Comparison of ENCODE assay signal across 8 cellular contexts in the genomic region with DNA sequence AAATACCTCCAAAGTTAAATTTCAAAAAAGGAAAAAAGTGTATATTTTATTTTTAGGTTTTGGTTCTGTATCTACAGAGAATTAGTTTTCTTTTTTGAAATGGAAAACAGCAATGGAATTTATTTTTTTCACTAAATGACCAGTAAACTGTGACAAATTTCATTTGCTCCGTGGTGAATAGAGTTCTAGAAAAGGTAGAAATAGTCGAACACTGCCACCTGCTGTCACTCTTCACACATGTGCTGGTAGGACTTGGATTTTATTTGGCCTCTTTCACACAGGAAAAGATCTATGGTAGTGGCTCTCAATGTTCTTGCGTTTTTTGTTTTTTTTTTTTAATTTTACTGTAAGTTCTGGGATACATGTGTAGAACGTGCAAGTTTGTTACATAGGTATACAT.
DNase-seq lines count a peak whose midpoint lies in the region; ATAC-seq, FAIRE-seq and TF ChIP-seq lines count a peak whose summit lies in the region.

No MANE protein-coding gene starts in this region.

- H3K27ac Mint-ChIP-seq in CD4-positive, CD25-positive, alpha-beta regulatory T cell: no peak overlapping the region
- no peak overlapping the region for H3K27ac Mint-ChIP-seq in naive thymus-derived CD4-positive, alpha-beta T cell

- H4K5ac ChIP-seq in IMR-90 (ENCODE audit: low read depth, low read length): no peak overlapping the region

- H3K4me1 ChIP-seq in CD4-positive, CD25-positive, alpha-beta regulatory T cell (ENCODE audit: control insufficient read depth, insufficient read depth, low read length, poor library complexity, severe bottlenecking): no peaks in the 10 kb centered on the region
- peaks cover 12% of the 10 kb centered on the region for H3K4me1 ChIP-seq in IMR-90 (ENCODE audit: control insufficient read depth, insufficient read depth, low read length)
- H3K4me1 ChIP-seq in naive thymus-derived CD4-positive, alpha-beta T cell (ENCODE audit: control insufficient read depth in 2 of 2, insufficient read depth in 2 of 2, low read length in 2 of 2): no peaks in the 10 kb centered on the region

- dilution Hi-C loops in IMR-90 (cut with HindIII; ENCODE audit: low sequenced_read_pairs, unreplicated experiment): no loop called here

- ATAC-seq in CD4-positive, CD25-positive, alpha-beta regulatory T cell (ENCODE audit: low read depth in 2 of 2): no peak
- peak; percentile 82 for ATAC-seq in GM18867 (IDR thresholded peaks at IDR 0.05; ENCODE audit: unreplicated experiment)
- peak; percentile 33; the same call in 1 of the 2 replicates for ATAC-seq in IMR-90 (ENCODE audit: low read depth)
- no peak for ATAC-seq in naive thymus-derived CD4-positive, alpha-beta T cell
- no peak for ATAC-seq in omental fat pad (ENCODE audit: low FRiP score)

- no peaks in the 10 kb centered on the region for H3K27me3 Mint-ChIP-seq in CD4-positive, CD25-positive, alpha-beta regulatory T cell
- peaks cover 0 to 6% (median 0%) of the 10 kb centered on the region in 5 donors for H3K27me3 Mint-ChIP-seq in naive thymus-derived CD4-positive, alpha-beta T cell

- no peak overlapping the region for H2BK5ac ChIP-seq in IMR-90 (ENCODE audit: low read depth, low read length, poor library complexity, severe bottlenecking)

- no peak overlapping the region for H3K27ac ChIP-seq in CD4-positive, CD25-positive, alpha-beta regulatory T cell (ENCODE audit: insufficient read depth, low read length, poor library complexity, severe bottlenecking)
- no peak overlapping the region for H3K27ac ChIP-seq in IMR-90 (ENCODE audit: insufficient read depth, low read length)
- no peak overlapping the region for H3K27ac ChIP-seq in naive thymus-derived CD4-positive, alpha-beta T cell (ENCODE audit: low read depth, low read length)

- H2BK120ac ChIP-seq in IMR-90 (ENCODE audit: low read depth, low read length): no peak overlapping the region

- FAIRE-seq in endometrium (lab: Jason Lieb, UNC): peak; percentile 94

- H2AK9ac ChIP-seq in IMR-90 (replicated peaks; ENCODE audit: low read depth, low read length, poor library complexity): no peak overlapping the region

- H4K8ac ChIP-seq in IMR-90 (ENCODE audit: low read depth in 2 of 2, low read length in 2 of 2): no peak overlapping the region

- no peaks in the 10 kb centered on the region for H3K36me3 Mint-ChIP-seq in CD4-positive, CD25-positive, alpha-beta regulatory T cell
- H3K36me3 Mint-ChIP-seq in naive thymus-derived CD4-positive, alpha-beta T cell: no peaks in the 10 kb centered on the region

- no peak overlapping the region for H2AFZ ChIP-seq in IMR-90 (replicated peaks; ENCODE audit: low read length, poor library complexity)

- no peak overlapping the region for H2BK20ac ChIP-seq in IMR-90 (ENCODE audit: low read depth, low read length)

- H2BK15ac ChIP-seq in IMR-90 (ENCODE audit: low read depth, low read length): no peak overlapping the region

- no peak for TF ChIP-seq POLR2A in IMR-90 (IDR thresholded peaks at IDR 0.05; ENCODE audit: low read depth, low read length)

- no peak overlapping the region for H3K9ac ChIP-seq in IMR-90 (ENCODE audit: low read depth, low read length)

- no peaks in the 10 kb centered on the region for H3K36me3 ChIP-seq in CD4-positive, CD25-positive, alpha-beta regulatory T cell (ENCODE audit: control insufficient read depth, insufficient read depth, low read length)
- H3K36me3 ChIP-seq in IMR-90 (ENCODE audit: control insufficient read depth, insufficient read depth, low read length): no peaks in the 10 kb centered on the region
- H3K36me3 ChIP-seq in naive thymus-derived CD4-positive, alpha-beta T cell (ENCODE audit: control insufficient read depth in 2 of 3, insufficient read depth in 3 of 3, low read length in 3 of 3): no peaks in the 10 kb centered on the region

- H3K79me1 ChIP-seq in IMR-90 (ENCODE audit: low read depth in 1 of 2, low read length in 2 of 2): no peaks in the 10 kb centered on the region

- H3K4ac ChIP-seq in IMR-90 (ENCODE audit: low read depth, low read length): no peak overlapping the region

- H3K4me3 ChIP-seq in CD4-positive, CD25-positive, alpha-beta regulatory T cell (ENCODE audit: low read depth, low read length): no peak overlapping the region
- no peak overlapping the region for H3K4me3 ChIP-seq in IMR-90 (ENCODE audit: insufficient read depth, low read depth, low read length)
- H3K4me3 ChIP-seq in naive thymus-derived CD4-positive, alpha-beta T cell (ENCODE audit: low read length): no peak overlapping the region

- H3K18ac ChIP-seq in IMR-90 (ENCODE audit: low read depth, low read length): no peak overlapping the region

- no peaks in the 10 kb centered on the region for H3K9me3 ChIP-seq in CD4-positive, CD25-positive, alpha-beta regulatory T cell (ENCODE audit: control insufficient read depth in 2 of 2, low read length in 2 of 2)
- peaks cover 1% of the 10 kb centered on the region; the same call in 1 of the 2 replicates for H3K9me3 ChIP-seq in IMR-90 (ENCODE audit: control insufficient read depth, insufficient read depth, low read length)
- H3K9me3 ChIP-seq in naive thymus-derived CD4-positive, alpha-beta T cell (ENCODE audit: control insufficient read depth in 2 of 3, low read length in 3 of 3): no peaks in the 10 kb centered on the region

- no TSS peak for BruUV-seq in IMR-90 (replicated peaks; lab: Mats Ljungman, UMichigan)

- H3K4me1 Mint-ChIP-seq in CD4-positive, CD25-positive, alpha-beta regulatory T cell: no peaks in the 10 kb centered on the region
- no peaks in the 10 kb centered on the region for H3K4me1 Mint-ChIP-seq in naive thymus-derived CD4-positive, alpha-beta T cell

- H3K4me2 ChIP-seq in IMR-90 (ENCODE audit: low read depth, low read length): no peak overlapping the region

- H3K14ac ChIP-seq in IMR-90 (replicated peaks; ENCODE audit: low read depth, low read length): no peak overlapping the region

- no peaks in the 10 kb centered on the region for H3K27me3 ChIP-seq in CD4-positive, CD25-positive, alpha-beta regulatory T cell (ENCODE audit: control insufficient read depth, insufficient read depth, low read length)
- no peaks in the 10 kb centered on the region for H3K27me3 ChIP-seq in IMR-90 (ENCODE audit: control insufficient read depth, insufficient read depth, low read length)
- H3K27me3 ChIP-seq in naive thymus-derived CD4-positive, alpha-beta T cell (ENCODE audit: control insufficient read depth in 2 of 2, insufficient read depth in 2 of 2, low read length in 2 of 2): no peaks in the 10 kb centered on the region

- no peak overlapping the region for H3K4me3 Mint-ChIP-seq in CD4-positive, CD25-positive, alpha-beta regulatory T cell
- H3K4me3 Mint-ChIP-seq in naive thymus-derived CD4-positive, alpha-beta T cell: no peak overlapping the region

- H2AK5ac ChIP-seq in IMR-90 (ENCODE audit: low read depth, low read length): no peak overlapping the region

- H3K23ac ChIP-seq in IMR-90 (ENCODE audit: low read depth, low read length): no peak overlapping the region

- peak; percentile 84 for TF ChIP-seq RAD21 in IMR-90 (IDR thresholded peaks at IDR 0.05; ENCODE audit: low read length)

- WGBS in IMR-90 (ENCODE audit: extremely low coverage in 2 of 2, insufficient read length in 1 of 2), 2 experiments: no CpG with 5 or more reads among the region's 4 CpGs

- peak; percentile 83 for TF ChIP-seq CTCF in IMR-90 (conservative IDR thresholded peaks at IDR 0.05; ENCODE audit: low read depth, low read length)
- TF ChIP-seq CTCF in omental fat pad (IDR thresholded peaks at IDR 0.05): no peak

- no peak overlapping the region for H3K56ac ChIP-seq in IMR-90 (ENCODE audit: extremely low read depth, insufficient read depth, low read length)

- no peak overlapping the region for H4K91ac ChIP-seq in IMR-90 (ENCODE audit: insufficient read depth, low read depth, low read length)

- H4K20me1 ChIP-seq in IMR-90 (ENCODE audit: insufficient read depth, low read length): no peaks in the 10 kb centered on the region

- POLR2A ChIA-PET in IMR-90 (lab: Charles Lee; ENCODE audit: unreplicated experiment): no interaction called here
- POLR2A ChIA-PET in naive thymus-derived CD4-positive, alpha-beta T cell (lab: Charles Lee): no interaction called here

- DNase-seq in CD4-positive, CD25-positive, alpha-beta regulatory T cell: peak in 2 of 3 donors; percentile 13 to 38
- DNase-seq in IMR-90 (peak; percentile 79), SHP77 treated with DMSO at 0.1 percent for 48 hours (lab: John Stamatoyannopoulos, UW) (peak; percentile 16), omental fat pad (ENCODE audit: low spot score) (no peak)
- peak in 5 of 9 donors; percentile 7 to 23 (median 14) for DNase-seq in naive thymus-derived CD4-positive, alpha-beta T cell
- DNase-seq in activated CD4-positive, CD25-positive, alpha-beta regulatory T cell (lab: John Stamatoyannopoulos, UW): no peak

- intact Hi-C loops in IMR-90 (cut with micrococcal nuclease): loop anchor here (1.0 to 5.0 kb wide), 9 partner anchors 41 to 731 kb away; no protein-coding TSS in a partner anchor
- intact Hi-C loops in naive thymus-derived CD4-positive, alpha-beta T cell (cut with micrococcal nuclease): loop anchor here (1.0 to 10.0 kb wide), 4 partner anchors 369 to 1023 kb away; no protein-coding TSS in a partner anchor

- peaks cover 3% of the 10 kb centered on the region for H3K9me1 ChIP-seq in IMR-90 (ENCODE audit: insufficient read depth, low read length)

- in situ Hi-C loops in IMR-90 (cut with MboI; ENCODE audit: low sequenced_read_pairs): loop anchor here (5.0 to 10.0 kb wide), 2 partner anchors 369 to 721 kb away; no protein-coding TSS in a partner anchor

- CTCF ChIA-PET in IMR-90 (lab: Yijun Ruan, JAX): no interaction called here
- CTCF ChIA-PET in naive thymus-derived CD4-positive, alpha-beta T cell (lab: Charles Lee): no interaction called here

- H3K9me3 Mint-ChIP-seq in CD4-positive, CD25-positive, alpha-beta regulatory T cell: peaks cover 0 to 4% (median 0%) of the 10 kb centered on the region in 7 donors
- peaks cover 0 to 5% (median 0%) of the 10 kb centered on the region in 11 donors for H3K9me3 Mint-ChIP-seq in naive thymus-derived CD4-positive, alpha-beta T cell

TF ChIP-seq in IMR-90, 13 proteins besides CTCF, POLR2A, EP300 and RAD21:
- TF ChIP-seq FOS (IDR thresholded peaks at IDR 0.05; ENCODE audit: low read depth, low read length): no peak
- TF ChIP-seq SMC3 (IDR thresholded peaks at IDR 0.05; ENCODE audit: low read depth, low read length): peak; percentile 87
TF ChIP-seq in IMR-90: peak in this region for 1.

Comparison
In these comparisons a context has a peak if more than half of its experiments do, and no peak if none do; other contexts are left out.
1. ATAC-seq: peak in GM18867 (single experiment) and IMR-90 (single experiment); none in CD4-positive, CD25-positive, alpha-beta regulatory T cell (0 of 2), naive thymus-derived CD4-positive, alpha-beta T cell (single experiment) and omental fat pad (single experiment).
2. DNase-seq: peak in CD4-positive, CD25-positive, alpha-beta regulatory T cell (2 of 3), IMR-90 (single experiment), SHP77 treated with DMSO at 0.1 percent for 48 hours (single experiment) and naive thymus-derived CD4-positive, alpha-beta T cell (5 of 9); none in activated CD4-positive, CD25-positive, alpha-beta regulatory T cell (0 of 4) and omental fat pad (single experiment).